ENCODE assay signal across 16 cellular contexts in the genomic region with DNA sequence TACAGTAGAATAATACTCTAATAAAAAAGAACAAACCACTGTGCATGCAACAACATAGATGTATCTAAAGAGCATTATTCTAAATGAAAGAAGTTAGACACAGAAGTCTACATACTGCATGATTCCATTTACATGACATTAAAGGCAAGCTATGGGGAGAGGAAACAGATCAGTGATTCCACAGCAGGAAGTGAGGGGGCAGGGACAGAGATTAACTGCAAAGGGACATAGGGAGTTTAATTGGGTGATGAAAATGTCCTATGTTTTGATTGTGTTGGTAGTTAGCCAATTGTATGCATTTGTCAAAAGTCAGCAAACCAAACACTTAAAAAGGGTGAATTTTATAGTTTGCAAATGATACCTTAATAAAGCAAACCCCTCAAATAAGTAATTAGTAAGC. TPM values are rescaled to one million over a fixed set of nuclear protein-coding genes. Genes with fewer than 3 reads are reported as not detected.
"Had no signal": no experiment of that assay in that cellular context is flagged by ENCODE, and none has a peak within 500 bp of the region (broad histone marks: within the 10 kb centered on the region; RNA-seq: fewer than 3 reads in every experiment).

No MANE protein-coding gene starts in this region.

- H3K36me3 ChIP-seq: ovary, sigmoid colon, spleen had no signal

- H3K4me3 Mint-ChIP-seq: activated CD4-positive, alpha-beta T cell treated with anti-CD3 and anti-CD28 coated beads for 36 hours; effector memory CD8-positive, alpha-beta T cell had no signal

- H3K27ac Mint-ChIP-seq: activated CD4-positive, alpha-beta T cell treated with anti-CD3 and anti-CD28 coated beads for 36 hours; effector memory CD8-positive, alpha-beta T cell had no signal

- H3K9me3 Mint-ChIP-seq: effector memory CD8-positive, alpha-beta T cell had no signal

- H3K4me1 ChIP-seq: sigmoid colon had no signal

- DNase-seq: activated CD4-positive, alpha-beta T cell treated with anti-CD3 and anti-CD28 coated beads for 36 hours; activated naive CD4-positive, alpha-beta T cell; dermis blood vessel endothelial cell; effector memory CD8-positive, alpha-beta T cell; head of caudate nucleus; left colon; midbrain; ovary; sigmoid colon; spleen; T-helper 1 cell had no signal

- H3K27me3 ChIP-seq: ovary, sigmoid colon had no signal

- FAIRE-seq: frontal cortex, islet of Langerhans had no signal

- H3K4me3 ChIP-seq: lung, ovary, sigmoid colon, spleen had no signal

- H3K27me3 Mint-ChIP-seq: activated CD4-positive, alpha-beta T cell treated with anti-CD3 and anti-CD28 coated beads for 36 hours; effector memory CD8-positive, alpha-beta T cell had no signal

- H3K27ac ChIP-seq: ovary, sigmoid colon, spleen, VCaP had no signal

- ATAC-seq: activated CD4-positive, alpha-beta T cell treated with anti-CD3 and anti-CD28 coated beads for 36 hours; effector memory CD8-positive, alpha-beta T cell; left colon had no signal

- H3K9me3 ChIP-seq: ovary, sigmoid colon, spleen had no signal

RNA-seq across cellular contexts. Expression of a gene that starts 13.8 kb away (rescaled TPM):
- total RNA-seq: epithelial cell of proximal tubule had no signal
